35 cellular contexts compared by ENCODE assay signal in the genomic region with DNA sequence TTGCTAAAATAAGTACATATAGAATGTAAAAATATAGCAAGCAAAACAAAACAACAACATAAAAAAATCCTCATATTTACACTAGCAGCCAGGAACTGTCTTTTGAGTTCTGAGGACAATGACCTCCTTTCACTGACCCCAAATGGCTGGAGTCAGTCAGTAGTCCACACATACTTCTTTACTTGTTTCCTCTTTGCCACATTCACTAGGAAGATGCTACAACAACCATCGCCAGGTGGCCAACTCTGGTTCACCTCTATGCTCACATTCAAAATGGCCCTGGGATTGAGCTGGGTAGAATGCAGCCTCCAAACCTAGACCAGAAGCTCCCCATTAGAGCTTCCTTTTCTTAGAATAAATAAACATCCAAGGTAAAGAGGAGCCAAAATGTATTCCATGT.
"Had no signal": no experiment of that assay in that cellular context is flagged by ENCODE, and none has a peak within 500 bp of the region (broad histone marks: within the 10 kb centered on the region; RNA-seq: fewer than 3 reads in every experiment).

No MANE protein-coding gene starts in this region.

- DNase-seq: activated effector memory CD4-positive, alpha-beta T cell treated with anti-CD3 and anti-CD28 coated beads, Interleukin-2, amount 50 U/mL, for 16 hours; activated effector memory CD4-positive, alpha-beta T cell treated with Interleukin-2 at 50 U/mL for 16 hours; activated gamma-delta T cell; activated gamma-delta T cell treated with Interleukin-2 at 50 U/mL for 16 hours; activated naive CD4-positive, alpha-beta T cell; activated naive CD4-positive, alpha-beta T cell treated with anti-CD3 and anti-CD28 coated beads for 36 hours; activated naive CD4-positive, alpha-beta T cell treated with anti-CD3 and anti-CD28 coated beads, Interleukin-2, amount 10 ng/mL, durations not matched to agents 7 days and 5 days; activated naive CD4-positive, alpha-beta T cell treated with anti-CD3 and anti-CD28 coated beads, Interleukin-2, amount 50 U/mL, for 16 hours; activated naive CD4-positive, alpha-beta T cell treated with Interleukin-2 at 50 U/mL for 16 hours; activated naive CD8-positive, alpha-beta T cell treated with anti-CD3 and anti-CD28 coated beads for 36 hours; activated naive CD8-positive, alpha-beta T cell treated with anti-CD3 and anti-CD28 coated beads, Interleukin-2, amount 10 ng/mL, durations not matched to agents 7 days and 5 days; activated naive CD8-positive, alpha-beta T cell treated with anti-CD3 and anti-CD28 coated beads, Interleukin-2, amount 50 U/mL, for 24 hours; activated T-cell treated with anti-CD3 and anti-CD28 coated beads for 4 hours; activated T-cell treated with anti-CD3 and anti-CD28 coated beads, Interleukin-2, amount 50 U/mL, for 1 hour; activated T-cell treated with anti-CD3 and anti-CD28 coated beads, Interleukin-2, amount 50 U/mL, for 24 hours; activated T-cell treated with anti-CD3 and anti-CD28 coated beads, Interleukin-2, amount 50 U/mL, for 4 hours; activated T-cell treated with anti-CD3 and anti-CD28 coated beads, Interleukin-2, amount 50 U/mL, for 48 hours; activated T-cell treated with anti-CD3 and anti-CD28 coated beads, Interleukin-2, amount 50 U/mL, for 72 hours; adrenal gland; amniotic stem cell; amygdala; anterior cingulate cortex; aorta; body of pancreas; brain microvascular endothelial cell; caudate nucleus; central memory CD4-positive, alpha-beta T cell; cerebellar nuclear complex had no signal

- H3K4me1 ChIP-seq: adrenal gland, ascending aorta, body of pancreas, breast epithelium had no signal

- H3K36me3 ChIP-seq: adrenal gland, brain microvascular endothelial cell, breast epithelium had no signal

- H3K4me3 ChIP-seq: adrenal gland, ascending aorta, body of pancreas, breast epithelium, cardiac muscle cell had no signal

- H3K27me3 ChIP-seq: adrenal gland, ascending aorta, body of pancreas, brain microvascular endothelial cell, breast epithelium, cardiac muscle cell had no signal

- FAIRE-seq: astrocyte, bronchial epithelial cell had no signal

- H3K9me3 ChIP-seq: adrenal gland, ascending aorta, body of pancreas, breast epithelium had no signal

- ATAC-seq: activated naive CD4-positive, alpha-beta T cell treated with anti-CD3 and anti-CD28 coated beads, Interleukin-2, amount 50 U/mL, for 72 hours; activated naive CD8-positive, alpha-beta T cell treated with anti-CD3 and anti-CD28 coated beads, Interleukin-2, amount 50 U/mL, for 24 hours; activated T-cell treated with anti-CD3 and anti-CD28 coated beads, Interleukin-2, amount 50 U/mL, for 4 hours; activated T-cell treated with anti-CD3 and anti-CD28 coated beads, Interleukin-2, amount 50 U/mL, for 72 hours; activated T-helper 17 cell treated with anti-CD3 and anti-CD28 coated beads, Interleukin-2, amount 50 U/mL, for 72 hours; body of pancreas had no signal

- H3K27ac ChIP-seq: adrenal gland, ascending aorta, body of pancreas, brain microvascular endothelial cell, breast epithelium, cardiac muscle cell had no signal
